1 cellular context compared by ENCODE assay signal in genomic region chr10:114473776-114474175, GRCh38.
TF ChIP-seq lines count a peak whose summit lies in the region.

No MANE protein-coding gene starts in this region.

TF ChIP-seq in HepG2, 621 proteins besides CTCF, POLR2A, EP300 and RAD21 (continued from another document):
- TF ChIP-seq MYPOP (CRISPR knock-in tag; IDR thresholded peaks at IDR 0.05) (no peak), PREB (CRISPR knock-in tag; IDR thresholded peaks at IDR 0.05) (no peak), FOXA1 (IDR thresholded peaks at IDR 0.05) (no peak), FOXA1 (CRISPR knock-in tag; IDR thresholded peaks at IDR 0.05) (0 out of 2 replicates have a peak, but pooled peaks have one; percentile 8)
